ENCODE assay signal across 19 cellular contexts in the genomic region with DNA sequence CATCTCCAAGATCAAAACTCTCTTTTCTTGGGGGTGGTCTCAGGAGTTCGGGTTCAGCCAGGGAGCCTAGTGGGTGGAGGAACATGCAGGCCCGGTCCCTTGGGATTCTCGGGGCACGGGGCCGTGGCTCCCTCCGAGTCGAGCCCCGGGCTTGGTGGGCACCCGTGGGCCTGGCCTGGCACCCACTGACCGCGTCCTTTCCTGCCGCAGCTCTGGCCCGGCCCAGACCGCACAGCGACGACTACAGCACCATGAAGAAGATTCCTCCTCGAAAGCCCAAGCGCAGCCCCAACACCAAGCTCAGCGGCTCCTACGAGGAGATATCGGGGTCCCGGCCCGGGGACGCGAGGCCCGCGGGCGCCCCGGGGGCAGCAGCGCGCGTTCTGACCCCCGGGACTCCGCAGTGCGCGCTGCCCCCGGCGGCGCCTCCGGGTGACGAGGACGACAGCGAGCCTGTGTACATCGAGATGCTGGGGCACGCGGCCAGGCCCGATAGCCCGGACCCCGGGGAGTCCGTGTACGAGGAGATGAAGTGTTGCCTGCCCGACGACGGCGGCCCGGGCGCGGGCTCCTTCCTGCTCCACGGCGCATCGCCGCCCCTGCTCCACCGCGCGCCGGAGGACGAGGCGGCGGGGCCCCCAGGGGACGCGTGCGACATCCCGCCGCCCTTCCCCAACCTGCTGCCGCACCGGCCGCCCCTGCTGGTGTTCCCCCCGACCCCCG.
DNase-seq lines count a peak whose midpoint lies in the region; ATAC-seq, FAIRE-seq and TF ChIP-seq lines count a peak whose summit lies in the region.
"Had no signal": no experiment of that assay in that cellular context is flagged by ENCODE, and none has a peak within 500 bp of the region (broad histone marks: within the 10 kb centered on the region; RNA-seq: fewer than 3 reads in every experiment).

No MANE protein-coding gene starts in this region.

- H3K27me3 Mint-ChIP-seq in activated T-cell treated with anti-CD3 and anti-CD28 coated beads, Interleukin-2, amount 50 U/mL, for 72 hours (ENCODE audit: low read depth): peaks cover 30% of the 10 kb centered on the region

- H3K9ac ChIP-seq in skeletal muscle satellite cell (ENCODE audit: low read depth, low read length): peak overlapping the region; percentile 7

- H3K36me3 Mint-ChIP-seq in activated T-cell treated with anti-CD3 and anti-CD28 coated beads, Interleukin-2, amount 50 U/mL, for 72 hours (ENCODE audit: insufficient read depth in 2 of 2): no peaks in the 10 kb centered on the region
- H3K36me3 Mint-ChIP-seq: activated naive CD8-positive, alpha-beta T cell; CD4-positive, alpha-beta memory T cell had no signal

- no peak for FAIRE-seq in bronchial epithelial cell (lab: Jason Lieb, UNC)

- H3K27me3 ChIP-seq in BJ (ENCODE audit: control insufficient read depth, insufficient read depth, low read length) (no peaks in the 10 kb centered on the region), bronchial epithelial cell (ENCODE audit: control insufficient read depth, insufficient read depth, low read length) (no peaks in the 10 kb centered on the region), skeletal muscle satellite cell (ENCODE audit: control insufficient read depth, insufficient read depth, low read length) (no peaks in the 10 kb centered on the region)
- H3K27me3 ChIP-seq: right lobe of liver had no signal

- H3K9me3 Mint-ChIP-seq in activated T-cell treated with anti-CD3 and anti-CD28 coated beads, Interleukin-2, amount 50 U/mL, for 72 hours: no peaks in the 10 kb centered on the region

- no peak overlapping the region for H3K27ac Mint-ChIP-seq in activated T-cell treated with anti-CD3 and anti-CD28 coated beads, Interleukin-2, amount 50 U/mL, for 72 hours
- H3K27ac Mint-ChIP-seq: activated naive CD8-positive, alpha-beta T cell; brain; CD4-positive, alpha-beta memory T cell had no signal

- no peak overlapping the region for H3K4me3 Mint-ChIP-seq in activated T-cell treated with anti-CD3 and anti-CD28 coated beads, Interleukin-2, amount 50 U/mL, for 72 hours
- H3K4me3 Mint-ChIP-seq: activated naive CD8-positive, alpha-beta T cell; brain; CD4-positive, alpha-beta memory T cell had no signal

- H3K4me1 Mint-ChIP-seq in activated T-cell treated with anti-CD3 and anti-CD28 coated beads, Interleukin-2, amount 50 U/mL, for 72 hours (ENCODE audit: low read depth): no peaks in the 10 kb centered on the region
- H3K4me1 Mint-ChIP-seq: brain; CD4-positive, alpha-beta memory T cell had no signal

- ATAC-seq in activated T-cell treated with anti-CD3 and anti-CD28 coated beads, Interleukin-2, amount 50 U/mL, for 72 hours (replicated peaks in 1 of 2): no peak
- ATAC-seq in HG02759 (IDR thresholded peaks at IDR 0.05; ENCODE audit: unreplicated experiment): no peak
- ATAC-seq in GM21576 (IDR thresholded peaks at IDR 0.05; ENCODE audit: unreplicated experiment): no peak
- ATAC-seq: activated CD4-positive, CD25-positive, alpha-beta regulatory T cell treated with anti-CD3 and anti-CD28 coated beads, Interleukin-2, amount 50 U/mL, for 24 hours; left colon had no signal

- POLR2A ChIA-PET in BJ (lab: Charles Lee): no interaction called here

- DNase-seq in BJ (ENCODE audit: low read depth): no peak
- no peak for DNase-seq in bronchial epithelial cell (ENCODE audit: low read depth)
- DNase-seq in iPS-NIHi11 (ENCODE audit: low spot score): peak; percentile 21
- DNase-seq in activated T-cell treated with anti-CD3 and anti-CD28 coated beads, Interleukin-2, amount 50 U/mL, for 72 hours: no peak
- no peak for DNase-seq in NCI-H774 (lab: John Stamatoyannopoulos, UW)
- DNase-seq: activated CD8-positive, alpha-beta memory T cell treated with anti-CD3 and anti-CD28 coated beads for 24 hours; CD4-positive, alpha-beta memory T cell; DMS79 treated with DMSO at 0.1 percent for 48 hours; left colon; NCI-H1436; NCI-H2171; right lobe of liver; stimulated activated CD4-positive, alpha-beta T cell treated with anti-CD3 and anti-CD28 coated beads, Interleukin-2, amount 100 ng/mL, for 24 hours had no signal

- CTCF ChIA-PET in BJ (lab: Yijun Ruan, JAX): interaction anchor here (0.6 to 1.0 kb wide), 3 partner anchors 179 to 645 kb away, joined by 3 to 4 read pairs (median 3); no protein-coding TSS in a partner anchor

- no peaks in the 10 kb centered on the region for H3K9me3 ChIP-seq in skeletal muscle satellite cell (replicated peaks; ENCODE audit: low read length)
- H3K9me3 ChIP-seq: right lobe of liver had no signal

- peak overlapping the region; percentile 58 for H3K4me2 ChIP-seq in skeletal muscle satellite cell (ENCODE audit: low read length)

- no peak for TF ChIP-seq CTCF in BJ (IDR thresholded peaks at IDR 0.05; ENCODE audit: insufficient read depth, low read depth, low read length)
- TF ChIP-seq CTCF in bronchial epithelial cell (IDR thresholded peaks at IDR 0.05; ENCODE audit: insufficient read depth, low read length, severe bottlenecking): no peak

- peak overlapping the region; percentile 13; the same call in 1 of the 2 replicates for H3K4me3 ChIP-seq in BJ (ENCODE audit: low read depth, low read length)
- peak overlapping the region; percentile 9 for H3K4me3 ChIP-seq in bronchial epithelial cell (ENCODE audit: low read depth, low read length)
- peak overlapping the region; percentile 50 for H3K4me3 ChIP-seq in skeletal muscle satellite cell (ENCODE audit: low read length)
- H3K4me3 ChIP-seq: right lobe of liver had no signal

- no peaks in the 10 kb centered on the region for H3K36me3 ChIP-seq in BJ (ENCODE audit: control insufficient read depth, insufficient read depth, low read length)
- no peaks in the 10 kb centered on the region for H3K36me3 ChIP-seq in bronchial epithelial cell (ENCODE audit: control insufficient read depth, insufficient read depth, low read length)
- H3K36me3 ChIP-seq in skeletal muscle satellite cell (ENCODE audit: insufficient read depth, low read length): no peaks in the 10 kb centered on the region
- H3K36me3 ChIP-seq: right lobe of liver had no signal

- peaks cover 3% of the 10 kb centered on the region for H3K4me1 ChIP-seq in skeletal muscle satellite cell (ENCODE audit: control insufficient read depth, insufficient read depth, low read length)
- H3K4me1 ChIP-seq: right lobe of liver had no signal
